In the genomic region with DNA sequence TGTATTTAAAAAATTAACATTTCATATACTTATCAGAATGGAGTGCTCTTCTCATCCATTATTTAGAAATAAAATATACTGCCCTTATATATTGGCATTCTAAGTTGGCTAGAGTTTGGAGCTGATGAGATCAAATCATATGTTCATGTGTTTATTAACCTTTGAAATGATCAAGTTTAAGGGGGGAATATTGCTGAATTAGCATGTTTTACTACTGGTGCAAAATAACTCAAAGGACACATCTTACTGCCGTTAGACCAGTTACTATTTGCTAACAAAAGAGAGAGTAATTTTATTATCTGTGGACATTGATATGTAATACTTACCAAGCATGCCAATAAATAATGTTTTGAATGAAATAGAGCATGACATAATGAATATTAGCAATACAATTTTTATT, we compare ENCODE assay signal across 29 cellular contexts.
"Had no signal": no experiment of that assay in that cellular context is flagged by ENCODE, and none has a peak within 500 bp of the region (broad histone marks: within the 10 kb centered on the region; RNA-seq: fewer than 3 reads in every experiment).

No MANE protein-coding gene starts in this region.

- H3K27me3 Mint-ChIP-seq: stimulated activated memory B cell treated with anti-CD40 and anti-IgM and Interleukin-4, amounts not matched to agents 10 μg/mL and 1 μg/mL and 100 μg/mL, for 72 hours; stimulated activated naive B cell treated with anti-CD40 and anti-IgM and Interleukin-4, amounts not matched to agents 10 μg/mL and 1 μg/mL and 100 μg/mL, for 72 hours; stimulated activated naive CD8-positive, alpha-beta T cell treated with anti-CD3 and anti-CD28 coated beads, Interleukin-15, amount 100 ng/mL, for 72 hours; stimulated activated naive CD8-positive, alpha-beta T cell treated with anti-CD3 and anti-CD28 coated beads, Interleukin-15, Interleukin-2, amounts not matched to agents 100 ng/mL and 50 ng/mL, for 24 hours; type B pancreatic cell had no signal

- H3K27ac ChIP-seq: stomach, suprapubic skin, testis, thoracic aorta, thyroid gland, tibial artery, tibial nerve, transverse colon, upper lobe of left lung, upper lobe of right lung, uterus, vagina had no signal

- H3K9me3 Mint-ChIP-seq: stimulated activated memory B cell treated with anti-CD40 and anti-IgM and Interleukin-4, amounts not matched to agents 10 μg/mL and 1 μg/mL and 100 μg/mL, for 72 hours; stimulated activated naive B cell treated with anti-CD40 and anti-IgM and Interleukin-4, amounts not matched to agents 10 μg/mL and 1 μg/mL and 100 μg/mL, for 72 hours; stimulated activated naive CD8-positive, alpha-beta T cell treated with anti-CD3 and anti-CD28 coated beads, Interleukin-15, amount 100 ng/mL, for 72 hours; stimulated activated naive CD8-positive, alpha-beta T cell treated with anti-CD3 and anti-CD28 coated beads, Interleukin-15, Interleukin-2, amounts not matched to agents 100 ng/mL and 50 ng/mL, for 24 hours; type B pancreatic cell had no signal

- DNase-seq: stimulated activated CD4-positive, alpha-beta T cell treated with anti-CD3 and anti-CD28 coated beads, Interleukin-2, amount 100 ng/mL, for 48 hours; stimulated activated CD4-positive, alpha-beta T cell treated with anti-CD3 and anti-CD28 coated beads, Interleukin-4, amount 100 ng/mL, for 1 hour; stimulated activated CD4-positive, alpha-beta T cell treated with anti-CD3 and anti-CD28 coated beads, Interleukin-4, amount 100 ng/mL, for 24 hours; stimulated activated CD4-positive, alpha-beta T cell treated with anti-CD3 and anti-CD28 coated beads, Interleukin-4, amount 100 ng/mL, for 4 hours; stimulated activated CD8-positive, alpha-beta memory T cell treated with anti-CD3 and anti-CD28 coated beads, Interleukin-4, amount 100 ng/mL, for 48 hours; stimulated activated naive B cell treated with anti-CD40 and anti-IgM and Interleukin-4, amounts not matched to agents 10 μg/mL and 1 μg/mL and 100 μg/mL, for 72 hours; stimulated activated naive CD4-positive, alpha-beta T cell; stimulated activated naive CD4-positive, alpha-beta T cell treated with Interleukin-2 at 50 U/mL for 16 hours; stimulated activated naive CD8-positive, alpha-beta T cell treated with anti-CD3 and anti-CD28 coated beads, Interleukin-15, amount 100 ng/mL, for 72 hours; stimulated activated naive CD8-positive, alpha-beta T cell treated with anti-CD3 and anti-CD28 coated beads, Interleukin-15, Interleukin-2, amounts not matched to agents 100 U/mL and 50 U/mL, for 24 hours; stomach; substantia nigra; testis; thyroid gland; tibial artery; transverse colon; trophoblast cell; upper lobe of left lung; upper lobe of right lung; uterus had no signal

- H3K27me3 ChIP-seq: stomach, suprapubic skin, testis, thyroid gland, tibial artery, tibial nerve, transverse colon, upper lobe of left lung, upper lobe of right lung, uterus, vagina had no signal

- H3K4me1 Mint-ChIP-seq: stimulated activated effector memory CD8-positive, alpha-beta T cell treated with anti-CD3 and anti-CD28 coated beads, Interleukin-12 subunit alpha, Interleukin-12 subunit beta, amount 100 ng/mL, for 72 hours; stimulated activated memory B cell treated with anti-CD40 and anti-IgM and Interleukin-4, amounts not matched to agents 10 μg/mL and 1 μg/mL and 100 μg/mL, for 72 hours; stimulated activated naive B cell treated with anti-CD40 and anti-IgM and Interleukin-4, amounts not matched to agents 10 μg/mL and 1 μg/mL and 100 μg/mL, for 72 hours; stimulated activated naive CD8-positive, alpha-beta T cell treated with anti-CD3 and anti-CD28 coated beads, Interleukin-15, amount 100 ng/mL, for 72 hours had no signal

- H3K4me3 ChIP-seq: stomach, suprapubic skin, testis, thoracic aorta, thyroid gland, tibial artery, tibial nerve, transverse colon, upper lobe of left lung, upper lobe of right lung, uterus, vagina had no signal

- FAIRE-seq: urothelium cell line had no signal

- H3K27ac Mint-ChIP-seq: stimulated activated effector memory CD8-positive, alpha-beta T cell treated with anti-CD3 and anti-CD28 coated beads, Interleukin-12 subunit alpha, Interleukin-12 subunit beta, amount 100 ng/mL, for 72 hours; stimulated activated memory B cell treated with anti-CD40 and anti-IgM and Interleukin-4, amounts not matched to agents 10 μg/mL and 1 μg/mL and 100 μg/mL, for 72 hours; stimulated activated naive B cell treated with anti-CD40 and anti-IgM and Interleukin-4, amounts not matched to agents 10 μg/mL and 1 μg/mL and 100 μg/mL, for 72 hours; stimulated activated naive CD8-positive, alpha-beta T cell treated with anti-CD3 and anti-CD28 coated beads, Interleukin-15, amount 100 ng/mL, for 72 hours; stimulated activated naive CD8-positive, alpha-beta T cell treated with anti-CD3 and anti-CD28 coated beads, Interleukin-15, Interleukin-2, amounts not matched to agents 100 ng/mL and 50 ng/mL, for 24 hours; type B pancreatic cell had no signal

- H3K36me3 Mint-ChIP-seq: stimulated activated effector memory CD8-positive, alpha-beta T cell treated with anti-CD3 and anti-CD28 coated beads, Interleukin-12 subunit alpha, Interleukin-12 subunit beta, amount 100 ng/mL, for 72 hours; stimulated activated memory B cell treated with anti-CD40 and anti-IgM and Interleukin-4, amounts not matched to agents 10 μg/mL and 1 μg/mL and 100 μg/mL, for 72 hours; stimulated activated naive B cell treated with anti-CD40 and anti-IgM and Interleukin-4, amounts not matched to agents 10 μg/mL and 1 μg/mL and 100 μg/mL, for 72 hours; type B pancreatic cell had no signal

- H3K36me3 ChIP-seq: stomach, suprapubic skin, thoracic aorta, thyroid gland, tibial artery, tibial nerve, transverse colon, upper lobe of left lung, upper lobe of right lung, uterus, vagina had no signal

- H3K9me3 ChIP-seq: stomach, suprapubic skin, testis, thoracic aorta, thyroid gland, tibial artery, tibial nerve, transverse colon, upper lobe of left lung, upper lobe of right lung, uterus, vagina had no signal

- H3K4me1 ChIP-seq: stomach, suprapubic skin, testis, thyroid gland, tibial artery, tibial nerve, transverse colon, upper lobe of left lung, upper lobe of right lung, uterus, vagina had no signal

- ATAC-seq: stimulated activated effector memory CD8-positive, alpha-beta T cell treated with anti-CD3 and anti-CD28 coated beads, Interleukin-12 subunit alpha, Interleukin-12 subunit beta, amount 100 ng/mL, for 72 hours; stimulated activated memory B cell treated with anti-CD40 and anti-IgM and Interleukin-4, amounts not matched to agents 10 μg/mL and 1 μg/mL and 100 μg/mL, for 72 hours; stimulated activated naive B cell treated with anti-CD40 and anti-IgM and Interleukin-4, amounts not matched to agents 10 μg/mL and 1 μg/mL and 100 μg/mL, for 72 hours; stimulated activated naive CD8-positive, alpha-beta T cell treated with anti-CD3 and anti-CD28 coated beads, Interleukin-15, amount 100 ng/mL, for 72 hours; stimulated activated naive CD8-positive, alpha-beta T cell treated with anti-CD3 and anti-CD28 coated beads, Interleukin-15, Interleukin-2, amounts not matched to agents 100 U/mL and 50 U/mL, for 24 hours; upper lobe of right lung had no signal

- H3K4me3 Mint-ChIP-seq: stimulated activated effector memory CD8-positive, alpha-beta T cell treated with anti-CD3 and anti-CD28 coated beads, Interleukin-12 subunit alpha, Interleukin-12 subunit beta, amount 100 ng/mL, for 72 hours; stimulated activated memory B cell treated with anti-CD40 and anti-IgM and Interleukin-4, amounts not matched to agents 10 μg/mL and 1 μg/mL and 100 μg/mL, for 72 hours; stimulated activated naive B cell treated with anti-CD40 and anti-IgM and Interleukin-4, amounts not matched to agents 10 μg/mL and 1 μg/mL and 100 μg/mL, for 72 hours; stimulated activated naive CD8-positive, alpha-beta T cell treated with anti-CD3 and anti-CD28 coated beads, Interleukin-15, amount 100 ng/mL, for 72 hours; stimulated activated naive CD8-positive, alpha-beta T cell treated with anti-CD3 and anti-CD28 coated beads, Interleukin-15, Interleukin-2, amounts not matched to agents 100 ng/mL and 50 ng/mL, for 24 hours; type B pancreatic cell had no signal
